In the genomic region with DNA sequence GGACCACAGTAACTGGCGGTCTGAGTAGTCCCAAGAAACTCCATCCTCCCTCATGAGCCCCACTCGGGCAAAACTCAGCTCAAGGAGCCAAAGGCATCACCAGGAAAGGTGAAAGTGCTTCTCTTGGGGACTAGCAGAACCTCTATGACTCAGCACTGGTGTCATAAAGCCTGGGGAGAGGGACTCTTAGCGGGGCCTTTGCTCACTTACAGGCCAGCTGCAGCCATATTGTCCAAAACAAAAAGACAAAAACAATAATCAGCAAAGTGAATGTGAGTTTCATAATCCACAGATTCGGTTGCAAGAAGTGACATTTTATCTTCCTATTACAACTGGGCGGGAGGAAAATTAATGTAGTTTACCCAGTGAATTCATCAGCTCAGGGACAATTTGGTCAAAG, we compare ENCODE assay signal across 34 cellular contexts. TPM values are rescaled to one million over a fixed set of nuclear protein-coding genes. Genes with fewer than 3 reads are reported as not detected.
"Had no signal": no experiment of that assay in that cellular context is flagged by ENCODE, and none has a peak within 500 bp of the region (broad histone marks: within the 10 kb centered on the region; RNA-seq: fewer than 3 reads in every experiment).

TEKT5 (minus strand) TSS at position 101 of the 400 bp plus-strand sequence; CDS start at position 44, 57 bp downstream.

- H3K4me3 ChIP-seq: Peyer's patch, SJCRH30, SK-N-MC had no signal

- DNase-seq: activated CD4-positive, alpha-beta memory T cell treated with anti-CD3 and anti-CD28 coated beads, Interleukin-2, amount 10 ng/mL, durations not matched to agents 7 days and 5 days; activated CD4-positive, alpha-beta T cell treated with anti-CD3 and anti-CD28 coated beads for 1 hour; activated CD4-positive, alpha-beta T cell treated with anti-CD3 and anti-CD28 coated beads for 48 hours; activated CD4-positive, CD25-positive, alpha-beta regulatory T cell; activated CD8-positive, alpha-beta memory T cell treated with anti-CD3 and anti-CD28 coated beads for 24 hours; activated CD8-positive, alpha-beta memory T cell treated with anti-CD3 and anti-CD28 coated beads, Interleukin-2, amount 10 ng/mL, durations not matched to agents 7 days and 5 days; activated CD8-positive, alpha-beta memory T cell treated with anti-CD3 and anti-CD28 coated beads, Interleukin-2, amount 50 U/mL, for 48 hours; activated effector memory CD4-positive, alpha-beta T cell treated with Interleukin-2 at 50 U/mL for 16 hours; activated naive CD4-positive, alpha-beta T cell treated with anti-CD3 and anti-CD28 coated beads, Interleukin-2, amount 10 ng/mL, durations not matched to agents 7 days and 5 days; activated naive CD8-positive, alpha-beta T cell treated with anti-CD3 and anti-CD28 coated beads, Interleukin-2, amount 50 U/mL, for 24 hours; activated T-cell treated with anti-CD3 and anti-CD28 coated beads, Interleukin-2, amount 50 U/mL, for 48 hours; anterior cingulate cortex; caudate nucleus; cerebellar nuclear complex; MM.1S; MV-4-11; NCI-H1092; NCI-H1436 treated with DMSO at 0.1 percent for 48 hours; NCI-H1694 treated with DMSO at 0.1 percent for 48 hours; NCI-H2029; NCI-H2171 treated with DMSO at 0.1 percent for 48 hours; NCI-H226; NCI-H446 treated with DMSO at 0.1 percent for 48 hours; NCI-H524; NCI-H69; NCI-H82; Peyer's patch; SHP77; SJCRH30; T1000; WERI-Rb-1 had no signal

- H3K27me3 ChIP-seq: Peyer's patch, SJCRH30 had no signal

- H3K27ac ChIP-seq: Peyer's patch, SJCRH30, SK-N-MC, WERI-Rb-1 had no signal

- H3K9me3 ChIP-seq: Peyer's patch, SJCRH30 had no signal

- H3K36me3 ChIP-seq: Peyer's patch, SJCRH30, WERI-Rb-1 had no signal

- ATAC-seq: activated CD8-positive, alpha-beta memory T cell treated with anti-CD3 and anti-CD28 coated beads, Interleukin-2, amount 10 ng/mL, durations not matched to agents 7 days and 5 days; activated naive CD8-positive, alpha-beta T cell treated with anti-CD3 and anti-CD28 coated beads, Interleukin-2, amount 50 U/mL, for 24 hours had no signal

- H3K4me1 ChIP-seq: Peyer's patch, SJCRH30 had no signal

RNA-seq across cellular contexts. Expression of gene TEKT5, which starts in this region (rescaled TPM):
- total RNA-seq: activated CD4-positive, alpha-beta memory T cell treated with anti-CD3 and anti-CD28 coated beads, Interleukin-2, amount 10 ng/mL, durations not matched to agents 7 days and 5 days; T-helper 1 cell treated with Interleukin-12 subunit alpha and Interleukin-12 subunit beta and Interleukin-4 antibody, amounts not matched to agents 30 ng/mL and 1 ng/mL, for 36 hours; T-helper 2 cell treated with Interferon-gamma antibody and Interleukin-4, amounts not matched to agents 100 ng/mL and 5 ng/mL, for 36 hours had no signal
